15 cellular contexts compared by ENCODE assay signal in genomic region chr17:47221154-47221553, GRCh38. TPM values are rescaled to one million over a fixed set of nuclear protein-coding genes. Genes with fewer than 3 reads are reported as not detected.
"Had no signal": no experiment of that assay in that cellular context is flagged by ENCODE, and none has a peak within 500 bp of the region (broad histone marks: within the 10 kb centered on the region; RNA-seq: fewer than 3 reads in every experiment).

No MANE protein-coding gene starts in this region.

- ATAC-seq: body of pancreas had no signal

- H3K27ac ChIP-seq: body of pancreas, coronary artery, esophagus squamous epithelium, neural progenitor cell, ovary, testis, upper lobe of left lung had no signal

- H3K36me3 Mint-ChIP-seq: neural progenitor cell had no signal

- H3K27ac Mint-ChIP-seq: neural progenitor cell had no signal

- H3K36me3 ChIP-seq: esophagus squamous epithelium, neural progenitor cell, ovary, stomach, upper lobe of left lung had no signal

- DNase-seq: activated effector memory CD4-positive, alpha-beta T cell treated with anti-CD3 and anti-CD28 coated beads, Interleukin-2, amount 50 U/mL, for 16 hours; amygdala; body of pancreas; central memory CD4-positive, alpha-beta T cell; esophagus squamous epithelium; ovary; stimulated activated CD4-positive, alpha-beta T cell treated with anti-CD3 and anti-CD28 coated beads, Interleukin-1b, Interleukin-23, amount 100 ng/mL, for 48 hours; stomach; testis had no signal

- H3K9me3 ChIP-seq: body of pancreas, esophagus squamous epithelium, ovary, stomach, testis, upper lobe of left lung had no signal

- H3K4me3 Mint-ChIP-seq: neural progenitor cell had no signal

- H3K27me3 ChIP-seq: body of pancreas, esophagus squamous epithelium, neural progenitor cell, ovary, stomach, testis, upper lobe of left lung had no signal

- H3K4me3 ChIP-seq: body of pancreas, coronary artery, esophagus squamous epithelium, neural progenitor cell, ovary, stomach, testis, upper lobe of left lung had no signal

RNA-seq across cellular contexts. Expression of gene MYL4, which starts 12.0 kb away (rescaled TPM):
- total RNA-seq: activated naive CD4-positive, alpha-beta T cell treated with anti-CD3 and anti-CD28 coated beads, Interleukin-2, amount 50 U/mL, for 72 hours; body of pancreas; esophagus squamous epithelium; fibroblast of villous mesenchyme; T-helper 2 cell treated with Interferon-gamma antibody and Interleukin-4, amounts not matched to agents 100 ng/mL and 5 ng/mL, for 36 hours had no signal
